ENCODE assay signal across 24 cellular contexts in genomic region chr2:222872551-222872950, GRCh38.
"Had no signal": no experiment of that assay in that cellular context is flagged by ENCODE, and none has a peak within 500 bp of the region (broad histone marks: within the 10 kb centered on the region; RNA-seq: fewer than 3 reads in every experiment).

No MANE protein-coding gene starts in this region.

- H3K9me3 Mint-ChIP-seq: mesothelial cell of epicardium; naive thymus-derived CD4-positive, alpha-beta T cell; natural killer cell treated with Interleukin-12 subunit alpha and Interleukin-12 subunit beta and Interleukin-15 and Interleukin-18, amount 100 ng/mL, for 72 hours; stimulated activated naive CD8-positive, alpha-beta T cell treated with anti-CD3 and anti-CD28 coated beads, Interleukin-15, amount 100 ng/mL, for 72 hours had no signal

- H3K4me2 ChIP-seq: hepatocyte, smooth muscle cell had no signal

- H3K27ac ChIP-seq: heart right ventricle, hepatocyte, left ventricle myocardium inferior, ovary, right atrium auricular region, tibial nerve, upper lobe of left lung had no signal

- H3K27ac Mint-ChIP-seq: mesothelial cell of epicardium; naive thymus-derived CD4-positive, alpha-beta T cell; natural killer cell treated with Interleukin-12 subunit alpha and Interleukin-12 subunit beta and Interleukin-15 and Interleukin-18, amount 100 ng/mL, for 72 hours; progenitor cell of endocrine pancreas; stimulated activated memory B cell treated with anti-CD40 and anti-IgM and Interleukin-4, amounts not matched to agents 10 μg/mL and 1 μg/mL and 100 μg/mL, for 72 hours; stimulated activated naive CD8-positive, alpha-beta T cell treated with anti-CD3 and anti-CD28 coated beads, Interleukin-15, amount 100 ng/mL, for 72 hours had no signal

- H3K36me3 Mint-ChIP-seq: mesothelial cell of epicardium; naive thymus-derived CD4-positive, alpha-beta T cell; natural killer cell treated with Interleukin-12 subunit alpha and Interleukin-12 subunit beta and Interleukin-15 and Interleukin-18, amount 100 ng/mL, for 72 hours; stimulated activated memory B cell treated with anti-CD40 and anti-IgM and Interleukin-4, amounts not matched to agents 10 μg/mL and 1 μg/mL and 100 μg/mL, for 72 hours had no signal

- H3K27me3 ChIP-seq: heart right ventricle, hepatocyte, ovary, right atrium auricular region, tibial nerve, upper lobe of left lung had no signal

- H3K36me3 ChIP-seq: heart right ventricle, left ventricle myocardium inferior, ovary, right atrium auricular region, tibial nerve, upper lobe of left lung had no signal

- H3K4me3 Mint-ChIP-seq: mesothelial cell of epicardium; natural killer cell treated with Interleukin-12 subunit alpha and Interleukin-12 subunit beta and Interleukin-15 and Interleukin-18, amount 100 ng/mL, for 72 hours; stimulated activated memory B cell treated with anti-CD40 and anti-IgM and Interleukin-4, amounts not matched to agents 10 μg/mL and 1 μg/mL and 100 μg/mL, for 72 hours; stimulated activated naive CD8-positive, alpha-beta T cell treated with anti-CD3 and anti-CD28 coated beads, Interleukin-15, amount 100 ng/mL, for 72 hours had no signal

- H3K27me3 Mint-ChIP-seq: naive thymus-derived CD4-positive, alpha-beta T cell; natural killer cell treated with Interleukin-12 subunit alpha and Interleukin-12 subunit beta and Interleukin-15 and Interleukin-18, amount 100 ng/mL, for 72 hours; progenitor cell of endocrine pancreas; stimulated activated memory B cell treated with anti-CD40 and anti-IgM and Interleukin-4, amounts not matched to agents 10 μg/mL and 1 μg/mL and 100 μg/mL, for 72 hours; stimulated activated naive CD8-positive, alpha-beta T cell treated with anti-CD3 and anti-CD28 coated beads, Interleukin-15, amount 100 ng/mL, for 72 hours had no signal

- DNase-seq: heart right ventricle; islet precursor cell; left ventricle myocardium inferior; mesendoderm; mucosa of descending colon; naive thymus-derived CD4-positive, alpha-beta T cell; ovary; stimulated activated CD4-positive, alpha-beta T cell treated with anti-CD3 and anti-CD28 coated beads, Interleukin-1b, Interleukin-23, amount 100 ng/mL, for 48 hours; stimulated activated CD4-positive, alpha-beta T cell treated with anti-CD3 and anti-CD28 coated beads, Interleukin-2, amount 100 ng/mL, for 48 hours; stimulated activated CD4-positive, alpha-beta T cell treated with anti-CD3 and anti-CD28 coated beads, Interleukin-4, amount 100 ng/mL, for 4 hours; stimulated activated CD8-positive, alpha-beta memory T cell treated with anti-CD3 and anti-CD28 coated beads, Interleukin-4, amount 100 ng/mL, for 48 hours; stimulated activated naive CD4-positive, alpha-beta T cell treated with Interleukin-2 at 50 U/mL for 16 hours; stimulated activated naive CD8-positive, alpha-beta T cell treated with anti-CD3 and anti-CD28 coated beads, Interleukin-15, amount 100 ng/mL, for 72 hours; substantia nigra; upper lobe of left lung had no signal

- ATAC-seq: heart right ventricle; mucosa of descending colon; naive thymus-derived CD4-positive, alpha-beta T cell; natural killer cell treated with Interleukin-12 subunit alpha and Interleukin-12 subunit beta and Interleukin-15 and Interleukin-18, amount 100 ng/mL, for 72 hours; stimulated activated memory B cell treated with anti-CD40 and anti-IgM and Interleukin-4, amounts not matched to agents 10 μg/mL and 1 μg/mL and 100 μg/mL, for 72 hours; stimulated activated naive CD8-positive, alpha-beta T cell treated with anti-CD3 and anti-CD28 coated beads, Interleukin-15, amount 100 ng/mL, for 72 hours had no signal

- H3K4me3 ChIP-seq: heart right ventricle, hepatocyte, left ventricle myocardium inferior, lung, mucosa of descending colon, ovary, right atrium auricular region, smooth muscle cell, tibial nerve, upper lobe of left lung had no signal

- H3K9me3 ChIP-seq: heart right ventricle, left ventricle myocardium inferior, mucosa of descending colon, ovary, right atrium auricular region, tibial nerve, upper lobe of left lung had no signal

- H2AFZ ChIP-seq: hepatocyte had no signal
